1 cellular context compared by ENCODE assay signal in the genomic region with DNA sequence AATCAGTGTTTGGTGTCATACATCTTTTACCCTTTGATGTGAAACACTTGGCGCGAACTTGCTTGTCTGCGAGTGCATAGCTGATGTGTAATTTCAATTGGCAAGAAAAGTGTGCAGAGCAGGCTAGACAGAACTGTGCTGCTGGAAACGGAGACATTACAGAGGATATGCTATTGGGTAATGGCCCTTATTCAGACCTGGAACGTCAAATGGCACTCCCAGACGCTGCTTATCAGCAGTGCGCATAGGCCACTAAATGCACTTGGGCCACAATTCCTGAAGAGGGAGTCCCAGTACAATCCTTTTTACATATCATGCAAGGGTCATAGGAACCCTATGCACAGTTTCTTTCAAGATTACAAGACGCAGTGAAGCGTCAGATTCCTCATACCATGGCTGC.
TF ChIP-seq lines count a peak whose summit lies in the region.

No MANE protein-coding gene starts in this region.

TF ChIP-seq in A549, 52 proteins besides CTCF, POLR2A, EP300 and RAD21:
- TF ChIP-seq SMC3 (IDR thresholded peaks at IDR 0.05), result peak; percentile 33; the same call in 1 of the 3 replicates
- TF ChIP-seq CBX2 (IDR thresholded peaks at IDR 0.05; ENCODE audit: borderline replicate concordance, low read depth), result no peak
- TF ChIP-seq CHD2 (IDR thresholded peaks at IDR 0.05; ENCODE audit: low read length, partially characterized antibody), result no peak
- no peak for TF ChIP-seq RCOR1 (IDR thresholded peaks at IDR 0.05; ENCODE audit: low read depth, low read length)
- TF ChIP-seq KDM1A (IDR thresholded peaks at IDR 0.05; ENCODE audit: low read depth), result no peak
